Comparison of ENCODE assay signal across 8 cellular contexts in the genomic region with DNA sequence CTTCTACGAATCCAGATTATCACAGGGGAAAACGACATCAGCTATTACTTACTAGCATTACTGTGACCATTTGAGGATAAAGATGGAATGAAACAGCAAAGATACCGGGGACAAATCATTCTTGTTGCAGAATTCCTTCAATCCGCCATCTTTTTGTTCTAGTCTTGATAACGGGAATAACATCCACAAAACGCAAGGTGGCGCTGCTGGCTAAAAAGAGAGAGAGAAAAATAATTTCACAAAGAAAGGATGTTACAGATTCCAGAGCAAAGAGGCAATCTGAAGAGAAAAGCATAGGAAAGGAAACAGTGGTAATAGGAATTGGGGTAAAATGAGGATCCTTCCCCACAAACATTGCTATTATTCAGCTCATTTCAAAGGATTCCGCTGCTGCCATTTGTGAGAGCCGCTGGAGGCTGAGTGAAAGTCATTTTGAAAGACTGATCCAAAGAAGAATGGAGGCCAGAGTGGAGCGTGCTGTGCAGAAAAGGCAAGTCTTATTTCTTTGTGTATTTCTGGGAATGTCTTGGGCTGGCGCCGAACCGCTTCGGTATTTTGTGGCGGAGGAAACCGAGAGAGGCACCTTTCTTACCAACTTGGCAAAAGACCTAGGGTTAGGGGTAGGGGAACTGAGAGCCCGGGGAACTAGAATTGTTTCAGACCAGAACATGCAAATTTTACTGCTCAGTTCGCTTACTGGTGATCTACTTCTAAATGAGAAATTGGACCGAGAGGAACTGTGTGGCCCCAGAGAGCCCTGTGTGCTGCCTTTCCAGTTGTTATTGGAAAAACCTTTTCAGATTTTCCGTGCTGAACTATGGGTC. TPM values are rescaled to one million over a fixed set of nuclear protein-coding genes. Genes with fewer than 3 reads are reported as not detected.
DNase-seq lines count a peak whose midpoint lies in the region; ATAC-seq and TF ChIP-seq lines count a peak whose summit lies in the region.

Gene PCDHB7, plus strand, starts transcription at position 264 of the 824 bp plus-strand sequence. Its CDS starts 192 bp downstream, at position 456.

- no peaks in the 10 kb centered on the region for H4K20me1 ChIP-seq in GM23248 (ENCODE audit: insufficient read depth)

- ATAC-seq in SK-N-SH treated with all-trans-retinoic acid at 6 μM for 48 hours (peak; percentile 42; the same call in 1 of the 3 replicates), right cardiac atrium (no peak), upper lobe of right lung (no peak), HG03460 (IDR thresholded peaks at IDR 0.05; ENCODE audit: unreplicated experiment) (no peak), GM18861 (IDR thresholded peaks at IDR 0.05; ENCODE audit: unreplicated experiment) (no peak)

- H3K36me3 ChIP-seq in GM23248 (ENCODE audit: low read depth) (no peaks in the 10 kb centered on the region), upper lobe of right lung (no peaks in the 10 kb centered on the region)

- H3F3A ChIP-seq in GM23248 (ENCODE audit: insufficient read depth), result no peaks in the 10 kb centered on the region

- H3K9me3 ChIP-seq in GM23248 (ENCODE audit: low read depth), result no peaks in the 10 kb centered on the region
- peaks cover 9% of the 10 kb centered on the region for H3K9me3 ChIP-seq in right cardiac atrium (ENCODE audit: control insufficient read depth, low read length)
- H3K9me3 ChIP-seq in upper lobe of right lung, result peaks cover 7% of the 10 kb centered on the region

- no peaks in the 10 kb centered on the region for H3K9me2 ChIP-seq in GM23248 (ENCODE audit: insufficient read depth)

- WGBS in GM23248 (ENCODE audit: low coverage in 1 of 2, low lambda C conversion rate in 2 of 2, missing lambda C conversion rate in 2 of 2), 2 experiments, result 33% methylated on average over 20 of the region's 20 CpGs
- WGBS in right cardiac atrium, result 30% methylated on average over 20 of the region's 20 CpGs

- H2AFZ ChIP-seq in GM23248, result peak within 1 kb of the TSS; percentile 73

- H3K79me2 ChIP-seq in GM23248 (ENCODE audit: insufficient read depth), result no peaks in the 10 kb centered on the region

- DNase-seq in AG20443 (ENCODE audit: low spot score) (peak; percentile 49), GM23248 (peak; percentile 67), right cardiac atrium (no peak), upper lobe of right lung (no peak), NK-92 (lab: John Stamatoyannopoulos, UW; ENCODE audit: unreplicated experiment) (no peak)

- H3K9ac ChIP-seq in GM23248, result no peak within 1 kb of the TSS

- intact Hi-C loops in right cardiac atrium (cut with DNase I), result loop anchor here in 1 of 4 donors (10.0 kb wide), 1 partner anchor 392 kb away; no protein-coding TSS in a partner anchor
- intact Hi-C loops in upper lobe of right lung (cut with DNase I), result no loop called here

- H3K4me3 ChIP-seq in GM23248, result peak within 1 kb of the TSS; percentile 50
- peak within 1 kb of the TSS; percentile 39 for H3K4me3 ChIP-seq in right cardiac atrium (ENCODE audit: low read length)
- H3K4me3 ChIP-seq in upper lobe of right lung, result peak within 1 kb of the TSS; percentile 26

- H3K27me3 ChIP-seq in GM23248 (replicated peaks; ENCODE audit: insufficient read depth) (peaks cover 13% of the 10 kb centered on the region; the same call in 1 of the 2 replicates), right cardiac atrium (ENCODE audit: control insufficient read depth, insufficient read depth) (no peaks in the 10 kb centered on the region), upper lobe of right lung (peaks cover 20% of the 10 kb centered on the region)

- in situ Hi-C loops in GM23248 (cut with MboI), result no loop called here

- peak within 1 kb of the TSS; percentile 75 for H3K4me2 ChIP-seq in GM23248 (ENCODE audit: unreplicated experiment)

- H3K4me1 ChIP-seq in GM23248 (ENCODE audit: insufficient read depth), result no peaks in the 10 kb centered on the region
- H3K4me1 ChIP-seq in right cardiac atrium (ENCODE audit: control insufficient read depth, insufficient read depth, low read length), result no peaks in the 10 kb centered on the region
- no peaks in the 10 kb centered on the region for H3K4me1 ChIP-seq in upper lobe of right lung

- H3K27ac ChIP-seq in GM23248 (no peak within 1 kb of the TSS), right cardiac atrium (ENCODE audit: low read length) (no peak within 1 kb of the TSS), upper lobe of right lung (no peak within 1 kb of the TSS)

- peak; percentile 52 for TF ChIP-seq CTCF in upper lobe of right lung (IDR thresholded peaks at IDR 0.05)

TF ChIP-seq in SK-N-SH treated with all-trans-retinoic acid at 6 μM for 48 hours, 23 proteins besides CTCF, POLR2A, EP300 and RAD21:
- TF ChIP-seq ZNF565 (CRISPR knock-in tag; conservative IDR thresholded peaks at IDR 0.05; ENCODE audit: low read depth) (no peak), CSDC2 (CRISPR knock-in tag; IDR thresholded peaks at IDR 0.05) (no peak), ZNF70 (CRISPR knock-in tag; IDR thresholded peaks at IDR 0.05) (no peak), ISL1 (CRISPR knock-in tag; IDR thresholded peaks at IDR 0.05) (no peak)

RNA-seq across cellular contexts. Expression of gene PCDHB7, which starts in this region (rescaled TPM):
- total RNA-seq in GM23248 (2014; rRNA removed; shearing (Covaris generic)), result 0.65 and 0.89 TPM in 2 replicates
- 0.51 and 0.52 TPM in 2 replicates for polyA plus RNA-seq in GM23248 (2016; fragmentation: Nextera tagmentation; extraction: Ambion mirVana)
- total RNA-seq in right cardiac atrium, result 1 to 10 TPM in 3 of 4 donors, under 1 TPM in 1; 0.79 to 1.7 (median 1.6) TPM
- 0.57 TPM for polyA plus RNA-seq in right cardiac atrium
- 2.8 TPM for total RNA-seq in upper lobe of right lung

Comparison
In these comparisons a context has a peak if more than half of its experiments do, and no peak if none do; other contexts are left out.
1. Peak in DNase-seq, H3K4me3 ChIP-seq and H3K4me2 ChIP-seq in GM23248; RNA of the gene not detected or under 1 TPM.